29 cellular contexts compared by ENCODE assay signal in genomic region chr6:49118475-49118874, GRCh38.
"Had no signal": no experiment of that assay in that cellular context is flagged by ENCODE, and none has a peak within 500 bp of the region (broad histone marks: within the 10 kb centered on the region; RNA-seq: fewer than 3 reads in every experiment).

No MANE protein-coding gene starts in this region.

- H3K4me1 ChIP-seq: left lung, lower lobe of right lung, pancreas, prostate gland, stomach, testis, thyroid gland, transverse colon, upper lobe of left lung, vagina had no signal

- H3K27me3 ChIP-seq: left lung, pancreas, stomach, testis, thyroid gland, transverse colon, upper lobe of left lung, vagina had no signal

- H3K36me3 ChIP-seq: left lung, lower lobe of right lung, pancreas, prostate gland, stomach, thyroid gland, transverse colon, upper lobe of left lung, vagina had no signal

- DNase-seq: immature natural killer cell; kidney; left colon; left lung; lower lobe of right lung; mammary epithelial cell; mesenchymal stem cell; naive thymus-derived CD8-positive, alpha-beta T cell; nucleus accumbens; pancreas; posterior cingulate gyrus; retina; right cardiac atrium; stimulated activated CD4-positive, alpha-beta T cell treated with anti-CD3 and anti-CD28 coated beads, Interleukin-12 subunit alpha, Interleukin-12 subunit beta, amount 100 ng/mL, for 4 hours; stimulated activated CD4-positive, alpha-beta T cell treated with anti-CD3 and anti-CD28 coated beads, Interleukin-15, amount 100 ng/mL, for 24 hours; stimulated activated CD4-positive, alpha-beta T cell treated with anti-CD3 and anti-CD28 coated beads, Interleukin-2, amount 100 ng/mL, for 24 hours; stimulated activated CD4-positive, alpha-beta T cell treated with anti-CD3 and anti-CD28 coated beads, Interleukin-4, amount 100 ng/mL, for 1 hour; stimulated activated naive B cell treated with anti-CD40 and anti-IgM and Interleukin-4, amounts not matched to agents 10 μg/mL and 1 μg/mL and 100 μg/mL, for 72 hours; stimulated activated naive CD8-positive, alpha-beta T cell treated with anti-CD3 and anti-CD28 coated beads, Interleukin-15, Interleukin-2, amounts not matched to agents 100 U/mL and 50 U/mL, for 24 hours; stomach; testis; thyroid gland; transverse colon; upper lobe of left lung had no signal

- H3K4me3 ChIP-seq: left lung, lower lobe of right lung, pancreas, prostate gland, skin epidermis, stomach, testis, thyroid gland, transverse colon, upper lobe of left lung, vagina had no signal

- H3K27ac ChIP-seq: left lung, lower lobe of right lung, pancreas, prostate gland, skin epidermis, stomach, testis, thyroid gland, transverse colon, upper lobe of left lung, vagina had no signal

- H3K9me3 ChIP-seq: lower lobe of right lung, pancreas, prostate gland, stomach, testis, thyroid gland, transverse colon, upper lobe of left lung, vagina had no signal

- FAIRE-seq: islet of Langerhans, kidney, pancreas had no signal

- ATAC-seq: left colon; left lung; lower lobe of right lung; naive thymus-derived CD8-positive, alpha-beta T cell; pancreas; right cardiac atrium; sciatic nerve; stimulated activated naive B cell treated with anti-CD40 and anti-IgM and Interleukin-4, amounts not matched to agents 10 μg/mL and 1 μg/mL and 100 μg/mL, for 72 hours; stimulated activated naive CD8-positive, alpha-beta T cell treated with anti-CD3 and anti-CD28 coated beads, Interleukin-15, Interleukin-2, amounts not matched to agents 100 U/mL and 50 U/mL, for 24 hours had no signal
